ENCODE assay signal across 8 cellular contexts in genomic region chr3:5022187-5022965, GRCh38. TPM values are rescaled to one million over a fixed set of nuclear protein-coding genes. Genes with fewer than 3 reads are reported as not detected.
DNase-seq lines count a peak whose midpoint lies in the region; ATAC-seq, FAIRE-seq and TF ChIP-seq lines count a peak whose summit lies in the region.

No MANE protein-coding gene starts in this region.

- H3K4me2 ChIP-seq in endothelial cell of umbilical vein (ENCODE audit: insufficient read depth, low read length): peak overlapping the region; percentile 5

- TF ChIP-seq POLR2A in endothelial cell of umbilical vein (IDR thresholded peaks at IDR 0.05; ENCODE audit: low read depth, low read length): no peak

- H2AFZ ChIP-seq in endothelial cell of umbilical vein (ENCODE audit: low read depth, low read length): no peak overlapping the region

- peak overlapping the region; percentile 91 for H3K27ac ChIP-seq in endothelial cell of umbilical vein (ENCODE audit: insufficient read depth, low read depth, low read length)

- DNase-seq in EH (ENCODE audit: low read depth) (peak; percentile 52), GM20000 (ENCODE audit: low spot score) (peak; percentile 79), endothelial cell of umbilical vein (ENCODE audit: low read depth, low spot score) (peak; percentile 37), NCI-H1105 (lab: John Stamatoyannopoulos, UW) (no peak), anterior cingulate cortex (lab: John Stamatoyannopoulos, UW) (no peak)
- no peak for DNase-seq in effector CD4-positive, alpha-beta T cell
- DNase-seq in stimulated activated CD8-positive, alpha-beta memory T cell treated with anti-CD3 and anti-CD28 coated beads, Interleukin-4, amount 100 ng/mL, for 48 hours: no peak

- no peak overlapping the region for H3K4me3 ChIP-seq in endothelial cell of umbilical vein (replicated peaks in 1 of 3; ENCODE audit: insufficient read depth in 1 of 3, low read depth in 1 of 3, low read length in 3 of 3)

- H3K36me3 ChIP-seq in endothelial cell of umbilical vein (ENCODE audit: control insufficient read depth in 2 of 2, extremely low read depth in 1 of 2, insufficient read depth in 2 of 2, low read length in 2 of 2): no peaks in the 10 kb centered on the region

- no peaks in the 10 kb centered on the region for H3K9me3 ChIP-seq in endothelial cell of umbilical vein (replicated peaks; ENCODE audit: control insufficient read depth, insufficient read depth, low read length)

- peak overlapping the region; percentile 64 for H3K9ac ChIP-seq in endothelial cell of umbilical vein (replicated peaks; ENCODE audit: extremely low read depth, insufficient read depth, low read length)

- peak; percentile 76 for FAIRE-seq in endothelial cell of umbilical vein (lab: Jason Lieb, UNC)

- H4K20me1 ChIP-seq in endothelial cell of umbilical vein (replicated peaks; ENCODE audit: control insufficient read depth, extremely low read depth, insufficient read depth, low read length): no peaks in the 10 kb centered on the region

- CTCF ChIA-PET in endothelial cell of umbilical vein (lab: Charles Lee): interaction anchor here (0.6 to 10.7 kb wide), 11 partner anchors 10 to 311 kb away, joined by 3 to 327 read pairs (median 6); partner anchors contain the start of gene BHLHE40

- no peaks in the 10 kb centered on the region for H3K9me1 ChIP-seq in endothelial cell of umbilical vein (replicated peaks; ENCODE audit: control insufficient read depth, extremely low read depth, insufficient read depth, low read length)

- TF ChIP-seq CTCF in GM20000 (IDR thresholded peaks at IDR 0.05; ENCODE audit: extremely low read depth, missing control alignments) (no peak), endothelial cell of umbilical vein (IDR thresholded peaks at IDR 0.05; ENCODE audit: extremely low read depth in 1 of 2, insufficient read depth in 1 of 2, low read depth in 1 of 2, low read length in 2 of 2) (no peak)

- POLR2A ChIA-PET in endothelial cell of umbilical vein (lab: Charles Lee): interaction anchor here (0.5 to 2.7 kb wide), 6 partner anchors 20 to 296 kb away, joined by 3 to 46 read pairs (median 6); partner anchors contain the start of gene BHLHE40

- TSS peak; percentile 51 for BruUV-seq in endothelial cell of umbilical vein (replicated peaks; lab: Mats Ljungman, UMichigan)

- no peaks in the 10 kb centered on the region for H3K79me2 ChIP-seq in endothelial cell of umbilical vein (ENCODE audit: control insufficient read depth, insufficient read depth, low read length)

- dilution Hi-C loops in endothelial cell of umbilical vein (cut with MboI; ENCODE audit: extremely low pct_ligation_motif_present, low sequenced_read_pairs): no loop called here

- H3K27me3 ChIP-seq in endothelial cell of umbilical vein (ENCODE audit: control insufficient read depth in 2 of 2, insufficient read depth in 2 of 2, low read length in 2 of 2): no peaks in the 10 kb centered on the region

- ATAC-seq in HG03469 (IDR thresholded peaks at IDR 0.05; ENCODE audit: unreplicated experiment): peak; percentile 71

- H3K4me1 ChIP-seq in endothelial cell of umbilical vein (ENCODE audit: control insufficient read depth, extremely low read depth, insufficient read depth, low read length): peaks cover 33% of the 10 kb centered on the region

- intact Hi-C loops in endothelial cell of umbilical vein (cut with micrococcal nuclease): no loop called here

TF ChIP-seq in endothelial cell of umbilical vein, 7 proteins besides CTCF, POLR2A, EP300 and RAD21:
- TF ChIP-seq POLR2AphosphoS5 (IDR thresholded peaks at IDR 0.05; ENCODE audit: insufficient read depth, low read depth, low read length) (no peak), MYC (IDR thresholded peaks at IDR 0.05; ENCODE audit: low read depth, low read length) (no peak), MAX (IDR thresholded peaks at IDR 0.05; ENCODE audit: insufficient read depth, insufficient read length) (no peak), GATA2 (IDR thresholded peaks at IDR 0.05; ENCODE audit: insufficient read depth, insufficient read length, low read depth, low read length) (no peak), EZH2 (IDR thresholded peaks at IDR 0.05; ENCODE audit: borderline replicate concordance, low read depth, low read length, severe bottlenecking) (no peak), FOS (IDR thresholded peaks at IDR 0.05; ENCODE audit: borderline replicate concordance, insufficient read depth, low read length) (no peak), JUN (IDR thresholded peaks at IDR 0.05; ENCODE audit: borderline replicate concordance, insufficient read depth, insufficient read length, low read depth) (no peak)

RNA-seq across cellular contexts. Expression of gene BHLHE40, which starts 43.1 kb away (rescaled TPM):
- 40.3 and 57.4 TPM in 2 replicates for total RNA-seq in endothelial cell of umbilical vein
- polyA plus RNA-seq in endothelial cell of umbilical vein: 31.9 and 57.9 TPM in 2 replicates
- polyA plus RNA-seq in endothelial cell of umbilical vein (2011; cell fraction: cytosol; rRNA removed): 40.4 and 45.0 TPM in 2 replicates
- polyA plus RNA-seq in endothelial cell of umbilical vein (2011; cell fraction: nucleus; rRNA removed): 232 and 244 TPM in 2 replicates
- 77.7 and 85.4 TPM in 2 replicates for polyA plus RNA-seq in endothelial cell of umbilical vein (2012)
- 50.2 and 58.1 TPM in 2 replicates for polyA minus RNA-seq in endothelial cell of umbilical vein
- 14.3 TPM for polyA minus RNA-seq in endothelial cell of umbilical vein (2011; cell fraction: cytosol; rRNA and poly(A)+ RNA removed)
- polyA minus RNA-seq in endothelial cell of umbilical vein (2011; cell fraction: nucleus; rRNA and poly(A)+ RNA removed): 117 and 162 TPM in 2 replicates

Comparison
In these comparisons a context has a peak if more than half of its experiments do, and no peak if none do; other contexts are left out.
1. DNase-seq: peak in EH (single experiment), GM20000 (single experiment) and endothelial cell of umbilical vein (single experiment); none in effector CD4-positive, alpha-beta T cell (single experiment), NCI-H1105 (single experiment), stimulated activated CD8-positive, alpha-beta memory T cell treated with anti-CD3 and anti-CD28 coated beads, Interleukin-4, amount 100 ng/mL, for 48 hours (single experiment) and anterior cingulate cortex (0 of 58).